8 cellular contexts compared by ENCODE assay signal in the genomic region with DNA sequence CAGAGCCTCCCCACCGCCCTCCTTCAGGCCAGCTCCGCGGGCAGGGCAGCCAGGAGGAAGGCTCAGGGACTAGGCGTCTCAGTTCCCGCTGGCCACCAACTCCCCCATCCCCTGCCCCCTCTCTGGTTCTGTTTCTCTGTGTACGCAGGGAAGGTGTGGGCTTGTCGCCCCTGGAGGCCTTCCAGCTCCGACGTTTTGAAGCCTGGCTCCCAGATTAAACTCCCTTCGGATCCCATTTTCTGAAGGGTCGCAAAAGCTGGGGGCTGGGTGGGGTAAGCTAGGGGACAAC. TPM values are rescaled to one million over a fixed set of nuclear protein-coding genes. Genes with fewer than 3 reads are reported as not detected.
DNase-seq lines count a peak whose midpoint lies in the region; ATAC-seq, FAIRE-seq and TF ChIP-seq lines count a peak whose summit lies in the region.

No MANE protein-coding gene starts in this region.

- H3K27me3 ChIP-seq in foreskin keratinocyte (no peaks in the 10 kb centered on the region), parathyroid adenoma (ENCODE audit: control insufficient read depth, insufficient read depth, low read length) (no peaks in the 10 kb centered on the region)

- no peak for TF ChIP-seq POLR2A in H54 (IDR thresholded peaks at IDR 0.05; ENCODE audit: low read depth, low read length)

- peak overlapping the region; percentile 80 for H3K4me2 ChIP-seq in parathyroid adenoma (ENCODE audit: low read length)

- H2AFZ ChIP-seq in parathyroid adenoma: peak overlapping the region; percentile 100

- H3K27ac ChIP-seq in foreskin keratinocyte (peak overlapping the region; percentile 11), parathyroid adenoma (peak overlapping the region; percentile 92)

- H3K9me3 ChIP-seq in parathyroid adenoma (ENCODE audit: control insufficient read depth, low read length): no peaks in the 10 kb centered on the region

- H3K79me2 ChIP-seq in parathyroid adenoma: peaks cover 19% of the 10 kb centered on the region

- H3K36me3 Mint-ChIP-seq in T-cell: peaks cover 9% of the 10 kb centered on the region

- peak overlapping the region; percentile 86 to 94 (median 89) for H3K4me3 Mint-ChIP-seq in T-cell

- peak overlapping the region; percentile 87 for H3K4me3 ChIP-seq in parathyroid adenoma (ENCODE audit: low read depth, low read length)

- H3K36me3 ChIP-seq in parathyroid adenoma (ENCODE audit: control insufficient read depth, insufficient read depth, low read length): no peaks in the 10 kb centered on the region

- H3K4me1 ChIP-seq in foreskin keratinocyte (peaks cover 9% of the 10 kb centered on the region), parathyroid adenoma (peaks cover 20% of the 10 kb centered on the region)

- H3K9ac ChIP-seq in parathyroid adenoma: peak overlapping the region; percentile 70

- CTCF ChIA-PET in T-cell (lab: Charles Lee): interaction anchor here (0.7 to 3.8 kb wide), 2 partner anchors 13 to 24 kb away, joined by 3 to 16 read pairs; partner anchors contain the start of gene G3BP1 (in 1 of the 2)

- H3K27me3 Mint-ChIP-seq in T-cell: no peaks in the 10 kb centered on the region

- no peaks in the 10 kb centered on the region for H3K9me3 Mint-ChIP-seq in T-cell

- DNase-seq in DMS53 (lab: John Stamatoyannopoulos, UW) (peak; percentile 64), DMS53 treated with DMSO at 0.1 percent for 48 hours (lab: John Stamatoyannopoulos, UW; ENCODE audit: unreplicated experiment) (no peak), T-cell (peak in 1 of 34 experiments; percentile 11), foreskin keratinocyte (no peak), HTR-8/SVneo (ENCODE audit: insufficient read length, low spot score) (no peak), H54 (ENCODE audit: insufficient read length, low spot score) (no peak)

- FAIRE-seq in HTR-8/SVneo (lab: Jason Lieb, UNC) (no peak), H54 (lab: Jason Lieb, UNC) (no peak)

- peak overlapping the region; percentile 91 to 98 for H3K27ac Mint-ChIP-seq in T-cell

- ATAC-seq in HG02840 (IDR thresholded peaks at IDR 0.05; ENCODE audit: low FRiP score, unreplicated experiment) (peak; percentile 6), T-cell (replicated peaks in 1 of 4) (peak; percentile 15 to 27 (median 16)), foreskin keratinocyte (peak; percentile 32)

- no peak for TF ChIP-seq CTCF in foreskin keratinocyte (conservative IDR thresholded peaks at IDR 0.05)
- TF ChIP-seq CTCF in parathyroid adenoma (IDR thresholded peaks at IDR 0.05): no peak

- POLR2A ChIA-PET in T-cell (lab: Charles Lee): interaction anchor here in 1 of 2 donors (0.7 to 1.7 kb wide), 3 partner anchors 9 to 13 kb away, joined by 4 to 10 read pairs (median 10); partner anchors contain the start of gene G3BP1

- peaks cover 39 to 46% (median 42%) of the 10 kb centered on the region in 3 donors for H3K4me1 Mint-ChIP-seq in T-cell

RNA-seq across cellular contexts. Expression of gene ATOX1, which starts 0.3 kb away (rescaled TPM):
- total RNA-seq in T-cell (10 to 100 TPM; 21.4 to 33.8 (median 30.9) TPM), foreskin keratinocyte (175 and 202 TPM in 2 replicates)
- polyA plus RNA-seq in foreskin keratinocyte: 352 and 359 TPM in 2 replicates

RNA-seq across cellular contexts. Expression of gene G3BP1, which starts 13.7 kb away (rescaled TPM):
- total RNA-seq in T-cell (100 to 1,000 TPM; 109 to 185 (median 170) TPM), foreskin keratinocyte (270 and 295 TPM in 2 replicates)
- polyA plus RNA-seq in foreskin keratinocyte: 74.1 and 96.7 TPM in 2 replicates
